1 cellular context compared by ENCODE assay signal in genomic region chr1:10790155-10790707, GRCh38.
TF ChIP-seq lines count a peak whose summit lies in the region.

No MANE protein-coding gene starts in this region.

TF ChIP-seq in HepG2, 621 proteins besides CTCF, POLR2A, EP300 and RAD21:
- TF ChIP-seq GZF1 (CRISPR knock-in tag; IDR thresholded peaks at IDR 0.05) (no peak), ZNF672 (CRISPR knock-in tag; IDR thresholded peaks at IDR 0.05) (no peak), ZFP41 (CRISPR knock-in tag; IDR thresholded peaks at IDR 0.05; ENCODE audit: borderline replicate concordance) (no peak), ZBTB33 (CRISPR knock-in tag; IDR thresholded peaks at IDR 0.05) (no peak), CREM (IDR thresholded peaks at IDR 0.05) (no peak), CREM (CRISPR knock-in tag; IDR thresholded peaks at IDR 0.05) (no peak), ZSCAN12 (CRISPR knock-in tag; IDR thresholded peaks at IDR 0.05) (no peak), HNRNPLL (IDR thresholded peaks at IDR 0.05; ENCODE audit: low read depth, low read length, poor library complexity, severe bottlenecking) (no peak), YEATS2 (CRISPR knock-in tag; IDR thresholded peaks at IDR 0.05; ENCODE audit: borderline replicate concordance) (no peak), STAG1 (CRISPR knock-in tag; IDR thresholded peaks at IDR 0.05) (no peak), SNAPC5 (CRISPR knock-in tag; IDR thresholded peaks at IDR 0.05; ENCODE audit: borderline replicate concordance) (no peak)
